Comparison of ENCODE assay signal across 10 cellular contexts in the genomic region with DNA sequence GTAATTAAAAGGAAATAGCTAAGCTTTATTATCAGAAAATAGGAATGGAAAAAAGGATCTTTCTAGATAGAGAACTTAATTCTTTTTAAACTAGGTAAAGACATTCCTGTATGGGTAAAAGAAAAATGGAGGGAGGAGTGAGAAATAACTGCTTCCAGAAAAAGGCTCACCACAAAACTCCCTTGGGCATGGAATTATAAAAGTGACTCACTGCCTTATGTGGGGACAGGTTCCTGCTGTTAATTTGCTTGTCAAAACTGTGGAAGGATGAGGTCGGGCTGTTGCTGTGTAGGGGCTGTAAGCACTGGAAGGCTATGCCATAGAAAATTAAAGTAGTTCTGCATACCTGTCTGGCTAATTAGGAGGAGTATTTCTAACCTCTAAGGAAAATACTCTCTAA.
DNase-seq lines count a peak whose midpoint lies in the region; ATAC-seq and FAIRE-seq lines count a peak whose summit lies in the region.
"Had no signal": no experiment of that assay in that cellular context is flagged by ENCODE, and none has a peak within 500 bp of the region (broad histone marks: within the 10 kb centered on the region; RNA-seq: fewer than 3 reads in every experiment).

No MANE protein-coding gene starts in this region.

- H3K4me3 Mint-ChIP-seq in stimulated activated effector memory CD8-positive, alpha-beta T cell treated with anti-CD3 and anti-CD28 coated beads, Interleukin-12 subunit alpha, Interleukin-12 subunit beta, amount 100 ng/mL, for 72 hours, result no peak overlapping the region
- H3K4me3 Mint-ChIP-seq: stimulated activated naive CD8-positive, alpha-beta T cell treated with anti-CD3 and anti-CD28 coated beads, Interleukin-15, amount 100 ng/mL, for 72 hours had no signal

- ATAC-seq in GM19351 (IDR thresholded peaks at IDR 0.05; ENCODE audit: unreplicated experiment) (no peak), HG03108 (IDR thresholded peaks at IDR 0.05; ENCODE audit: unreplicated experiment) (no peak)
- ATAC-seq in stimulated activated effector memory CD8-positive, alpha-beta T cell treated with anti-CD3 and anti-CD28 coated beads, Interleukin-12 subunit alpha, Interleukin-12 subunit beta, amount 100 ng/mL, for 72 hours, result no peak
- ATAC-seq: stimulated activated naive CD8-positive, alpha-beta T cell treated with anti-CD3 and anti-CD28 coated beads, Interleukin-15, amount 100 ng/mL, for 72 hours had no signal

- H3K36me3 Mint-ChIP-seq in stimulated activated effector memory CD8-positive, alpha-beta T cell treated with anti-CD3 and anti-CD28 coated beads, Interleukin-12 subunit alpha, Interleukin-12 subunit beta, amount 100 ng/mL, for 72 hours, result no peaks in the 10 kb centered on the region

- no peaks in the 10 kb centered on the region for H3K4me1 Mint-ChIP-seq in stimulated activated effector memory CD8-positive, alpha-beta T cell treated with anti-CD3 and anti-CD28 coated beads, Interleukin-12 subunit alpha, Interleukin-12 subunit beta, amount 100 ng/mL, for 72 hours
- H3K4me1 Mint-ChIP-seq: stimulated activated naive CD8-positive, alpha-beta T cell treated with anti-CD3 and anti-CD28 coated beads, Interleukin-15, amount 100 ng/mL, for 72 hours had no signal

- DNase-seq in COLO829 (ENCODE audit: low spot score) (peak; percentile 4), NCI-H226 (peak; percentile 62), myocyte (ENCODE audit: low read depth) (peak; percentile 85), NCI-H446 (lab: John Stamatoyannopoulos, UW) (no peak)
- no peak for DNase-seq in stimulated activated effector memory CD8-positive, alpha-beta T cell treated with anti-CD3 and anti-CD28 coated beads, Interleukin-12 subunit alpha, Interleukin-12 subunit beta, amount 100 ng/mL, for 72 hours (ENCODE audit: low spot score in 2 of 2)
- DNase-seq: adrenal gland; stimulated activated naive CD8-positive, alpha-beta T cell treated with anti-CD3 and anti-CD28 coated beads, Interleukin-15, amount 100 ng/mL, for 72 hours had no signal

- peak; percentile 15 for FAIRE-seq in endometrium (lab: Jason Lieb, UNC)

- H3K27ac Mint-ChIP-seq in stimulated activated effector memory CD8-positive, alpha-beta T cell treated with anti-CD3 and anti-CD28 coated beads, Interleukin-12 subunit alpha, Interleukin-12 subunit beta, amount 100 ng/mL, for 72 hours, result no peak overlapping the region
- H3K27ac Mint-ChIP-seq: stimulated activated naive CD8-positive, alpha-beta T cell treated with anti-CD3 and anti-CD28 coated beads, Interleukin-15, amount 100 ng/mL, for 72 hours had no signal

- H3K9me3 Mint-ChIP-seq in stimulated activated effector memory CD8-positive, alpha-beta T cell treated with anti-CD3 and anti-CD28 coated beads, Interleukin-12 subunit alpha, Interleukin-12 subunit beta, amount 100 ng/mL, for 72 hours, result no peaks in the 10 kb centered on the region
- H3K9me3 Mint-ChIP-seq: stimulated activated naive CD8-positive, alpha-beta T cell treated with anti-CD3 and anti-CD28 coated beads, Interleukin-15, amount 100 ng/mL, for 72 hours had no signal

Comparison
In these comparisons a context has a peak if more than half of its experiments do, and no peak if none do; other contexts are left out.
1. DNase-seq: peak in COLO829 (single experiment), NCI-H226 (single experiment) and myocyte (single experiment); none in NCI-H446 (0 of 2) and stimulated activated effector memory CD8-positive, alpha-beta T cell treated with anti-CD3 and anti-CD28 coated beads, Interleukin-12 subunit alpha, Interleukin-12 subunit beta, amount 100 ng/mL, for 72 hours (0 of 2).